In genomic region chr11:2092956-2093412, GRCh38 we compare ENCODE assay signal across 1 cellular context.
TF ChIP-seq lines count a peak whose summit lies in the region.

No MANE protein-coding gene starts in this region.

TF ChIP-seq in H1, 55 proteins besides CTCF, POLR2A, EP300 and RAD21 (continued from another document):
- no peak for TF ChIP-seq ATF3 (IDR thresholded peaks at IDR 0.05; ENCODE audit: insufficient read depth, low read depth, low read length)
TF ChIP-seq in H1: peak in this region for 0.
